Comparison of ENCODE assay signal across 8 cellular contexts in genomic region chr10:37975407-37975991, GRCh38. TPM values are rescaled to one million over a fixed set of nuclear protein-coding genes. Genes with fewer than 3 reads are reported as not detected.
DNase-seq lines count a peak whose midpoint lies in the region; ATAC-seq, FAIRE-seq and TF ChIP-seq lines count a peak whose summit lies in the region.

No MANE protein-coding gene starts in this region.

- no peak for TF ChIP-seq CTCF in GM12878 (IDR thresholded peaks at IDR 0.05 in 2 of 3, conservative IDR thresholded peaks at IDR 0.05 in 1 of 3; ENCODE audit: control insufficient read depth in 2 of 3, extremely low read depth in 1 of 3, insufficient read depth in 1 of 3, low read depth in 3 of 3, low read length in 3 of 3)

- H3K9me3 ChIP-seq in GM12878 (replicated peaks; ENCODE audit: control insufficient read depth, insufficient read depth, low read length) (no peaks in the 10 kb centered on the region), subcutaneous abdominal adipose tissue (ENCODE audit: control insufficient read depth in 5 of 5, low read length in 5 of 5) (no peaks in the 10 kb centered on the region)

- RAD21 ChIA-PET in GM12878 (lab: Charles Lee; ENCODE audit: unreplicated experiment): interaction anchor here (0.8 to 2.5 kb wide), 4 partner anchors 35 to 390 kb away, joined by 4 to 12 read pairs (median 8); partner anchors contain the start of genes ZNF33A and ZNF37A

- CTCF ChIA-PET in GM12878 (lab: Yijun Ruan, JAX): interaction anchor here (0.6 to 2.7 kb wide), 10 partner anchors 10 to 563 kb away, joined by 3 to 26 read pairs (median 3); partner anchors contain the start of genes ZNF33A and ZNF37A

- H3K36me3 ChIP-seq in GM12878 (ENCODE audit: control insufficient read depth in 2 of 2, insufficient read depth in 2 of 2, low read length in 1 of 2) (no peaks in the 10 kb centered on the region), subcutaneous abdominal adipose tissue (ENCODE audit: control insufficient read depth in 5 of 5, insufficient read depth in 5 of 5, low read length in 5 of 5) (peaks cover 2 to 5% (median 4%) of the 10 kb centered on the region in 5 donors)

- intact Hi-C loops in GM12878 (cut with micrococcal nuclease; ENCODE audit: unreplicated experiment): loop anchor here (5.0 kb wide), 2 partner anchors 52 to 387 kb away; no protein-coding TSS in a partner anchor

- no peak for TF ChIP-seq RAD21 in GM12878 (IDR thresholded peaks at IDR 0.05; ENCODE audit: insufficient read depth, low read depth, low read length)

- peak overlapping the region; percentile 90 for H3K27ac ChIP-seq in GM12878 (ENCODE audit: control insufficient read depth, insufficient read depth)
- H3K27ac ChIP-seq in layer of hippocampus (ENCODE audit: low read depth, low read length): peak overlapping the region; percentile 96
- peak overlapping the region; percentile 91 for H3K27ac ChIP-seq in subcutaneous abdominal adipose tissue (ENCODE audit: low read depth, low read length)

- H3K4me3 ChIP-seq in GM12878: peak overlapping the region; percentile 76
- H3K4me3 ChIP-seq in subcutaneous abdominal adipose tissue (ENCODE audit: low read depth in 1 of 5, low read length in 5 of 5): peak overlapping the region; percentile 69 to 93 (median 84)

- in situ Hi-C loops in GM12878 (cut with MboI): loop anchor here (10.0 kb wide), 1 partner anchor 121 kb away; the partner anchor contains the start of gene ZNF248

- H3K4me2 ChIP-seq in GM12878 (ENCODE audit: control insufficient read depth, insufficient read depth): peak overlapping the region; percentile 95

- TF ChIP-seq EP300 in GM12878 (IDR thresholded peaks at IDR 0.05; ENCODE audit: borderline replicate concordance in 1 of 2, control insufficient read depth in 1 of 2, low read depth in 2 of 2, low read length in 2 of 2): no peak

- no peaks in the 10 kb centered on the region for H3K27me3 ChIP-seq in GM12878 (replicated peaks in 1 of 2; ENCODE audit: control insufficient read depth in 2 of 2, insufficient read depth in 2 of 2, low read length in 1 of 2)
- H3K27me3 ChIP-seq in layer of hippocampus (ENCODE audit: control insufficient read depth, insufficient read depth, low read length): no peaks in the 10 kb centered on the region
- no peaks in the 10 kb centered on the region for H3K27me3 ChIP-seq in subcutaneous abdominal adipose tissue (ENCODE audit: control insufficient read depth in 5 of 5, insufficient read depth in 4 of 5, low read length in 5 of 5)

- ATAC-seq in GM12878 (no peak; the same call in 2 of the 3 replicates), GM18909 (IDR thresholded peaks at IDR 0.05; ENCODE audit: poor library complexity, unreplicated experiment) (no peak)

- H3K9ac ChIP-seq in GM12878 (ENCODE audit: control insufficient read depth, insufficient read depth, low read length): peak overlapping the region; percentile 88
- peak overlapping the region; percentile 29 to 97 (median 93) for H3K9ac ChIP-seq in subcutaneous abdominal adipose tissue (ENCODE audit: low read length in 5 of 5)

- POLR2A ChIA-PET in GM12878 (lab: Charles Lee): interaction anchor here (0.5 to 3.0 kb wide), 5 partner anchors 13 to 223 kb away, joined by 3 to 14 read pairs (median 3); partner anchors contain the start of gene ZNF33A

- H2AFZ ChIP-seq in GM12878 (ENCODE audit: control insufficient read depth, low read depth, low read length): peak overlapping the region; percentile 85

- H3K79me2 ChIP-seq in GM12878 (ENCODE audit: control insufficient read depth, insufficient read depth, low read length): peaks cover 4% of the 10 kb centered on the region

- H3K4me1 ChIP-seq in GM12878 (ENCODE audit: control insufficient read depth, insufficient read depth, low read length) (no peaks in the 10 kb centered on the region), subcutaneous abdominal adipose tissue (ENCODE audit: control insufficient read depth in 5 of 5, insufficient read depth in 5 of 5, low read length in 5 of 5) (peaks cover 0 to 20% (median 13%) of the 10 kb centered on the region in 5 donors)

- SMC1A ChIA-PET in GM12878 (lab: Charles Lee; ENCODE audit: uncharacterized antibody, unreplicated experiment): interaction anchor here (0.9 to 1.8 kb wide), 13 partner anchors 11 to 391 kb away, joined by 3 to 6 read pairs (median 3); partner anchors contain the start of genes ZNF248 and ZNF33A

- BruUV-seq in GM12878 (replicated peaks; lab: Mats Ljungman, UMichigan): TSS peak; percentile 71

- FAIRE-seq in GM12878 (lab: Jason Lieb, UNC): no peak

- WGBS in GM12878 (ENCODE audit: insufficient coverage, insufficient replicate concordance, low lambda C conversion rate, missing lambda C conversion rate): 16% methylated on average over 5 of the region's 5 CpGs

- no peak for TF ChIP-seq POLR2A in GM12878 (IDR thresholded peaks at IDR 0.05; ENCODE audit: low read depth, low read length)

- DNase-seq in SIG-M5 treated with dmso at 0.1 percent for 504 hours (lab: John Stamatoyannopoulos, UW; ENCODE audit: unreplicated experiment): peak; percentile 19
- DNase-seq in SIG-M5 (lab: John Stamatoyannopoulos, UW): no peak
- peak; percentile 27 for DNase-seq in NCI-H2227 treated with DMSO at 0.1 percent for 48 hours (lab: John Stamatoyannopoulos, UW)
- no peak for DNase-seq in GM12878 (ENCODE audit: low read depth, low spot score)
- no peak for DNase-seq in activated gamma-delta T cell (lab: John Stamatoyannopoulos, UW)

- H4K20me1 ChIP-seq in GM12878 (ENCODE audit: control insufficient read depth, insufficient read depth): no peaks in the 10 kb centered on the region

TF ChIP-seq in GM12878, 131 proteins besides CTCF, POLR2A, EP300 and RAD21 (continues in another document):
- 0 out of 2 replicates have a peak, but pooled peaks have one; percentile 9 for TF ChIP-seq MLLT1 (IDR thresholded peaks at IDR 0.05)
- no peak for TF ChIP-seq MEF2B (IDR thresholded peaks at IDR 0.05; ENCODE audit: partially characterized antibody, poor library complexity, severe bottlenecking)
- no peak for TF ChIP-seq SMAD1 (IDR thresholded peaks at IDR 0.05; ENCODE audit: low read depth, partially characterized antibody)
- no peak for TF ChIP-seq CBX3 (IDR thresholded peaks at IDR 0.05; ENCODE audit: borderline replicate concordance, low read depth)
- TF ChIP-seq MTA3 (IDR thresholded peaks at IDR 0.05; ENCODE audit: borderline replicate concordance, low read length): no peak

RNA-seq across cellular contexts. Expression of gene ZNF25, which starts 0.9 kb away (rescaled TPM):
- total RNA-seq in GM12878 (2013; cell fraction: nucleolus; rRNA removed): 13.9 and 15.0 TPM in 2 replicates
- total RNA-seq in GM12878 (2014; rRNA removed): 3.4 and 4.4 TPM in 2 replicates
- total RNA-seq in GM12878 (2014; rRNA removed; fragmentation: Illumina TruSeq; extraction: Trizol): 5.3 and 5.4 TPM in 2 replicates
- 3.4 and 4.8 TPM in 2 replicates for total RNA-seq in GM12878 (2021)
- polyA plus RNA-seq in GM12878 (2011; ENCODE audit: low read depth): 1.8 TPM
- 6.8 and 11.3 TPM in 2 replicates for polyA plus RNA-seq in GM12878 (2011; rRNA removed)
- 2.5 and 2.8 TPM in 2 replicates for polyA plus RNA-seq in GM12878 (2011; cell fraction: cytosol; rRNA removed)
- 4.7 and 5.6 TPM in 2 replicates for polyA plus RNA-seq in GM12878 (2011; cell fraction: nucleus; rRNA removed)
- polyA plus RNA-seq in GM12878 (2012): 2.8 and 3.6 TPM in 2 replicates
- polyA plus RNA-seq in GM12878 (2014; fragmentation: Illumina TruSeq; extraction: Trizol): 4.6 and 6.2 TPM in 2 replicates
- 1 to 10 TPM; 1.0 to 1.5 TPM for polyA plus RNA-seq in GM12878 (2014; fragmentation: Nextera tagmentation; extraction: Ambion mirVana)
- 2.7 and 3.0 TPM in 2 replicates for polyA plus RNA-seq in GM12878 (2014; rRNA removed)
- 1 to 10 TPM; 2.8 to 2.9 TPM for polyA plus RNA-seq in GM12878 (2016; fragmentation: Nextera tagmentation; extraction: Ambion mirVana)
- 3.9 and 4.8 TPM in 2 replicates for polyA minus RNA-seq in GM12878 (2011; rRNA and poly(A)+ RNA removed)
- 2.1 and 2.3 TPM in 2 replicates for polyA minus RNA-seq in GM12878 (2011; cell fraction: cytosol; rRNA and poly(A)+ RNA removed)
- 1.2 and 1.5 TPM in 2 replicates for polyA minus RNA-seq in GM12878 (2011; cell fraction: nucleus; rRNA and poly(A)+ RNA removed)

RNA-seq across cellular contexts. Expression of gene ZNF33A, which starts 35.0 kb away (rescaled TPM):
- 99.4 and 103 TPM in 2 replicates for total RNA-seq in GM12878 (2013; cell fraction: nucleolus; rRNA removed)
- 18.9 and 22.2 TPM in 2 replicates for total RNA-seq in GM12878 (2014; rRNA removed)
- total RNA-seq in GM12878 (2014; rRNA removed; fragmentation: Illumina TruSeq; extraction: Trizol): 29.9 and 30.5 TPM in 2 replicates
- total RNA-seq in GM12878 (2021): 17.7 and 17.9 TPM in 2 replicates
- 12.3 TPM for polyA plus RNA-seq in GM12878 (2011; ENCODE audit: low read depth)
- 22.5 and 36.5 TPM in 2 replicates for polyA plus RNA-seq in GM12878 (2011; rRNA removed)
- 8.4 and 9.2 TPM in 2 replicates for polyA plus RNA-seq in GM12878 (2011; cell fraction: cytosol; rRNA removed)
- 15.3 and 17.8 TPM in 2 replicates for polyA plus RNA-seq in GM12878 (2011; cell fraction: nucleus; rRNA removed)
- polyA plus RNA-seq in GM12878 (2012): 9.1 and 10.3 TPM in 2 replicates
- polyA plus RNA-seq in GM12878 (2014; fragmentation: Illumina TruSeq; extraction: Trizol): 21.6 and 27.9 TPM in 2 replicates
- 10 to 100 TPM in 1 of 2 experiments, 1 to 10 TPM in 1; 9.8 to 12.1 TPM for polyA plus RNA-seq in GM12878 (2014; fragmentation: Nextera tagmentation; extraction: Ambion mirVana)
- 13.3 and 17.3 TPM in 2 replicates for polyA plus RNA-seq in GM12878 (2014; rRNA removed)
- 10 to 100 TPM; 16.6 to 22.4 TPM for polyA plus RNA-seq in GM12878 (2016; fragmentation: Nextera tagmentation; extraction: Ambion mirVana)
- polyA minus RNA-seq in GM12878 (2011; rRNA and poly(A)+ RNA removed): 30.7 and 31.7 TPM in 2 replicates
- polyA minus RNA-seq in GM12878 (2011; cell fraction: cytosol; rRNA and poly(A)+ RNA removed): 6.9 and 9.4 TPM in 2 replicates
- polyA minus RNA-seq in GM12878 (2011; cell fraction: nucleus; rRNA and poly(A)+ RNA removed): 20.4 and 36.5 TPM in 2 replicates

Comparison
In these comparisons a context has a peak if more than half of its experiments do, and no peak if none do; other contexts are left out.
1. DNase-seq: peak in SIG-M5 treated with dmso at 0.1 percent for 504 hours (single experiment) and NCI-H2227 treated with DMSO at 0.1 percent for 48 hours (single experiment); none in SIG-M5 (single experiment), GM12878 (single experiment) and activated gamma-delta T cell (single experiment).
2. Peak in every context shown above with its lines, with median percentiles within 50 percentile points of each other: H3K27ac ChIP-seq.